In the genomic region with DNA sequence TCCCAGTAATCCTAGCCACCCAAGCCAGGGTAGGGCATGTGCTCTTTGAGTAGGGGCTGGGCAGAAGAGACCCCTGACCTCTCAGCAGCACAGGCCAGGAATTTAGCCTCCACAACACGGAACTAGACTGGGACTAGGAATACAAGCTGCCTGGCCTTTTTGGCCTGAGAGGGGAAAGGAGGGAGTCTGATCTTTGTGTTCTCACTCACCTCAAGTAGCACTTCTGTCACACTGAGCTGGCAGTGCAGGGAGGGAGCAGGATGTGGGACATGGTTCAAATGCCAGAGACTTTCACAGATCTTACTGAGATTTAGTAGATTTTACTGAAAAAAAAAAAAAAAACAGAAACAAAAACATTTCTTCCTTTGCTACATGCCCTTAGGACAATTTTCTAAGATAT, we compare ENCODE assay signal across 19 cellular contexts.
"Had no signal": no experiment of that assay in that cellular context is flagged by ENCODE, and none has a peak within 500 bp of the region (broad histone marks: within the 10 kb centered on the region; RNA-seq: fewer than 3 reads in every experiment).

No MANE protein-coding gene starts in this region.

- H3K4me3 ChIP-seq: coronary artery, hepatocyte, mucosa of descending colon, psoas muscle, right lobe of liver, stomach, thoracic aorta had no signal

- H3K79me2 ChIP-seq: hepatocyte, parathyroid adenoma had no signal

- H3K27ac Mint-ChIP-seq: naive thymus-derived CD8-positive, alpha-beta T cell; stimulated activated naive B cell treated with anti-CD40 and anti-IgM and Interleukin-4, amounts not matched to agents 10 μg/mL and 1 μg/mL and 100 μg/mL, for 72 hours had no signal

- DNase-seq: effector CD4-positive, alpha-beta T cell; foreskin melanocyte; head of caudate nucleus; kidney; left cardiac atrium; mucosa of descending colon; naive thymus-derived CD8-positive, alpha-beta T cell; psoas muscle; retina; right lobe of liver; stimulated activated CD4-positive, alpha-beta T cell treated with anti-CD3 and anti-CD28 coated beads, Interleukin-4, amount 100 ng/mL, for 4 hours; stimulated activated naive B cell treated with anti-CD40 and anti-IgM and Interleukin-4, amounts not matched to agents 10 μg/mL and 1 μg/mL and 100 μg/mL, for 72 hours; stomach; substantia nigra; trophoblast cell had no signal

- H3K27me3 ChIP-seq: hepatocyte, right lobe of liver, stomach had no signal

- H3K4me1 Mint-ChIP-seq: stimulated activated naive B cell treated with anti-CD40 and anti-IgM and Interleukin-4, amounts not matched to agents 10 μg/mL and 1 μg/mL and 100 μg/mL, for 72 hours had no signal

- H3K4me3 Mint-ChIP-seq: naive thymus-derived CD8-positive, alpha-beta T cell; stimulated activated naive B cell treated with anti-CD40 and anti-IgM and Interleukin-4, amounts not matched to agents 10 μg/mL and 1 μg/mL and 100 μg/mL, for 72 hours had no signal

- H3K4me1 ChIP-seq: parathyroid adenoma, psoas muscle, right lobe of liver, stomach had no signal

- H3K36me3 Mint-ChIP-seq: naive thymus-derived CD8-positive, alpha-beta T cell; stimulated activated naive B cell treated with anti-CD40 and anti-IgM and Interleukin-4, amounts not matched to agents 10 μg/mL and 1 μg/mL and 100 μg/mL, for 72 hours had no signal

- H3K36me3 ChIP-seq: right lobe of liver, stomach, thoracic aorta had no signal

- H3K4me2 ChIP-seq: hepatocyte had no signal

- H2AFZ ChIP-seq: hepatocyte, parathyroid adenoma had no signal

- H3K27ac ChIP-seq: coronary artery, hepatocyte, parathyroid adenoma, psoas muscle, right lobe of liver, stomach, thoracic aorta had no signal

- H3K9ac ChIP-seq: parathyroid adenoma had no signal

- H3K9me3 ChIP-seq: mucosa of descending colon, psoas muscle, right lobe of liver, thoracic aorta had no signal
